ENCODE assay signal across 1 cellular context in the genomic region with DNA sequence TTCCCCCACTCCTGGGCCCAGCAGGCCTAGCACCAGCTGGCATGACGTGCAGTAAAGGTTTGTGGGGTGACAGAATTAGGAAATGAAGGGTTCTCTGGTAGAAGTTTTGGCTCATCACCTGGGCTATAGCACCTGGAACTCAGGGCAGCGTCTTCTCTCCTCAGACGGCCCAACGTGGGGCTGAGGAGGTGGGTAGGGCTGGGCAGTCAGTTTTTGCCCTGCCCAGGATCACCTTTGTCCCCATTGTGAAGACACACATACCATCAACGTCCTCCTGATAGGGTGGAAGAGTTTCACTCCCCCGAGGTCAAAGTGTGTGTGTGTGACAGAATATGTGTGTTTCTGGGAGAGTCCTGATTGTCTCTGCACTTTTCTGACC.
TF ChIP-seq lines count a peak whose summit lies in the region.

No MANE protein-coding gene starts in this region.

TF ChIP-seq in liver, 16 proteins besides CTCF, POLR2A, EP300 and RAD21:
- TF ChIP-seq TAF1 (conservative IDR thresholded peaks at IDR 0.05) (no peak), RXRA (IDR thresholded peaks at IDR 0.05) (peak; percentile 89 to 90), HNF4G (IDR thresholded peaks at IDR 0.05) (peak; percentile 56), EGR1 (IDR thresholded peaks at IDR 0.05; ENCODE audit: low read depth in 2 of 2) (no peak), JUND (IDR thresholded peaks at IDR 0.05) (peak; percentile 33 to 38), GABPA (IDR thresholded peaks at IDR 0.05 in 1 of 2, conservative IDR thresholded peaks at IDR 0.05 in 1 of 2) (no peak), SP1 (IDR thresholded peaks at IDR 0.05) (peak; percentile 95), HNF4A (conservative IDR thresholded peaks at IDR 0.05) (peak; percentile 85 to 87), NR2F2 (IDR thresholded peaks at IDR 0.05) (no peak), YY1 (IDR thresholded peaks at IDR 0.05) (peak; percentile 45), FOXA2 (IDR thresholded peaks at IDR 0.05) (no peak), FOXA1 (IDR thresholded peaks at IDR 0.05) (no peak)
- TF ChIP-seq, protein P1, sequence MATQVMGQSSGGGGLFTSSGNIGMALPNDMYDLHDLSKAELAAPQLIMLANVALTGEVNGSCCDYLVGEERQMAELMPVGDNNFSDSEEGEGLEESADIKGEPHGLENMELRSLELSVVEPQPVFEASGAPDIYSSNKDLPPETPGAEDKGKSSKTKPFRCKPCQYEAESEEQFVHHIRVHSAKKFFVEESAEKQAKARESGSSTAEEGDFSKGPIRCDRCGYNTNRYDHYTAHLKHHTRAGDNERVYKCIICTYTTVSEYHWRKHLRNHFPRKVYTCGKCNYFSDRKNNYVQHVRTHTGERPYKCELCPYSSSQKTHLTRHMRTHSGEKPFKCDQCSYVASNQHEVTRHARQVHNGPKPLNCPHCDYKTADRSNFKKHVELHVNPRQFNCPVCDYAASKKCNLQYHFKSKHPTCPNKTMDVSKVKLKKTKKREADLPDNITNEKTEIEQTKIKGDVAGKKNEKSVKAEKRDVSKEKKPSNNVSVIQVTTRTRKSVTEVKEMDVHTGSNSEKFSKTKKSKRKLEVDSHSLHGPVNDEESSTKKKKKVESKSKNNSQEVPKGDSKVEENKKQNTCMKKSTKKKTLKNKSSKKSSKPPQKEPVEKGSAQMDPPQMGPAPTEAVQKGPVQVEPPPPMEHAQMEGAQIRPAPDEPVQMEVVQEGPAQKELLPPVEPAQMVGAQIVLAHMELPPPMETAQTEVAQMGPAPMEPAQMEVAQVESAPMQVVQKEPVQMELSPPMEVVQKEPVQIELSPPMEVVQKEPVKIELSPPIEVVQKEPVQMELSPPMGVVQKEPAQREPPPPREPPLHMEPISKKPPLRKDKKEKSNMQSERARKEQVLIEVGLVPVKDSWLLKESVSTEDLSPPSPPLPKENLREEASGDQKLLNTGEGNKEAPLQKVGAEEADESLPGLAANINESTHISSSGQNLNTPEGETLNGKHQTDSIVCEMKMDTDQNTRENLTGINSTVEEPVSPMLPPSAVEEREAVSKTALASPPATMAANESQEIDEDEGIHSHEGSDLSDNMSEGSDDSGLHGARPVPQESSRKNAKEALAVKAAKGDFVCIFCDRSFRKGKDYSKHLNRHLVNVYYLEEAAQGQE (IDR thresholded peaks at IDR 0.05): peak; percentile 26
- TF ChIP-seq, protein P2, sequence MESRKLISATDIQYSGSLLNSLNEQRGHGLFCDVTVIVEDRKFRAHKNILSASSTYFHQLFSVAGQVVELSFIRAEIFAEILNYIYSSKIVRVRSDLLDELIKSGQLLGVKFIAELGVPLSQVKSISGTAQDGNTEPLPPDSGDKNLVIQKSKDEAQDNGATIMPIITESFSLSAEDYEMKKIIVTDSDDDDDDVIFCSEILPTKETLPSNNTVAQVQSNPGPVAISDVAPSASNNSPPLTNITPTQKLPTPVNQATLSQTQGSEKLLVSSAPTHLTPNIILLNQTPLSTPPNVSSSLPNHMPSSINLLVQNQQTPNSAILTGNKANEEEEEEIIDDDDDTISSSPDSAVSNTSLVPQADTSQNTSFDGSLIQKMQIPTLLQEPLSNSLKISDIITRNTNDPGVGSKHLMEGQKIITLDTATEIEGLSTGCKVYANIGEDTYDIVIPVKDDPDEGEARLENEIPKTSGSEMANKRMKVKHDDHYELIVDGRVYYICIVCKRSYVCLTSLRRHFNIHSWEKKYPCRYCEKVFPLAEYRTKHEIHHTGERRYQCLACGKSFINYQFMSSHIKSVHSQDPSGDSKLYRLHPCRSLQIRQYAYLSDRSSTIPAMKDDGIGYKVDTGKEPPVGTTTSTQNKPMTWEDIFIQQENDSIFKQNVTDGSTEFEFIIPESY (IDR thresholded peaks at IDR 0.05): no peak
- TF ChIP-seq, protein P3, sequence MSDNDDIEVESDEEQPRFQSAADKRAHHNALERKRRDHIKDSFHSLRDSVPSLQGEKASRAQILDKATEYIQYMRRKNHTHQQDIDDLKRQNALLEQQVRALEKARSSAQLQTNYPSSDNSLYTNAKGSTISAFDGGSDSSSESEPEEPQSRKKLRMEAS (IDR thresholded peaks at IDR 0.05): no peak
- TF ChIP-seq, protein P4, sequence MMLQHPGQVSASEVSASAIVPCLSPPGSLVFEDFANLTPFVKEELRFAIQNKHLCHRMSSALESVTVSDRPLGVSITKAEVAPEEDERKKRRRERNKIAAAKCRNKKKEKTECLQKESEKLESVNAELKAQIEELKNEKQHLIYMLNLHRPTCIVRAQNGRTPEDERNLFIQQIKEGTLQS (IDR thresholded peaks at IDR 0.05): no peak
